Comparison of ENCODE assay signal across 27 cellular contexts in genomic region chr18:55106466-55106865, GRCh38.
"Had no signal": no experiment of that assay in that cellular context is flagged by ENCODE, and none has a peak within 500 bp of the region (broad histone marks: within the 10 kb centered on the region; RNA-seq: fewer than 3 reads in every experiment).

No MANE protein-coding gene starts in this region.

- H3K4me3 ChIP-seq: body of pancreas, breast epithelium, SJCRH30, SK-N-MC had no signal

- H3K9me3 Mint-ChIP-seq: activated CD4-positive, alpha-beta T cell treated with anti-CD3 and anti-CD28 coated beads, Interleukin-2, amount 10 ng/mL, durations not matched to agents 7 days and 5 days; activated naive CD4-positive, alpha-beta T cell treated with anti-CD3 and anti-CD28 coated beads, Interleukin-2, amount 50 U/mL, for 24 hours; activated T-cell treated with anti-CD3 and anti-CD28 coated beads, Interleukin-2, amount 50 U/mL, for 24 hours; activated T-helper 2 cell treated with anti-CD3 and anti-CD28 coated beads, Interferon-gamma antibody, Interleukin-2, Interleukin-4, amounts not matched to agents 10 μg/mL and 5 μg/mL and 100 μg/mL, durations not matched to agents 14 hours and 24 hours and 36 hours had no signal

- H3K36me3 Mint-ChIP-seq: activated naive CD4-positive, alpha-beta T cell treated with anti-CD3 and anti-CD28 coated beads, Interleukin-2, amount 50 U/mL, for 24 hours; activated naive CD8-positive, alpha-beta T cell treated with anti-CD3 and anti-CD28 coated beads, Interleukin-2, amount 10 ng/mL, durations not matched to agents 7 days and 5 days had no signal

- H3K36me3 ChIP-seq: breast epithelium, SJCRH30 had no signal

- H3K27ac ChIP-seq: body of pancreas, breast epithelium, SJCRH30, SK-N-MC had no signal

- H3K9me3 ChIP-seq: body of pancreas, breast epithelium, SJCRH30 had no signal

- H3K27me3 ChIP-seq: body of pancreas, breast epithelium, SJCRH30 had no signal

- H3K4me3 Mint-ChIP-seq: activated CD4-positive, alpha-beta T cell treated with anti-CD3 and anti-CD28 coated beads for 36 hours; activated CD4-positive, alpha-beta T cell treated with anti-CD3 and anti-CD28 coated beads, Interleukin-2, amount 10 ng/mL, durations not matched to agents 7 days and 5 days; activated CD8-positive, alpha-beta T cell treated with anti-CD3 and anti-CD28 coated beads, Interleukin-2, amount 10 ng/mL, durations not matched to agents 7 days and 5 days; activated naive CD4-positive, alpha-beta T cell treated with anti-CD3 and anti-CD28 coated beads, Interleukin-2, amount 50 U/mL, for 24 hours; activated naive CD8-positive, alpha-beta T cell treated with anti-CD3 and anti-CD28 coated beads, Interleukin-2, amount 10 ng/mL, durations not matched to agents 7 days and 5 days; activated T-cell treated with anti-CD3 and anti-CD28 coated beads, Interleukin-2, amount 50 U/mL, for 24 hours had no signal

- H3K4me1 Mint-ChIP-seq: activated CD4-positive, alpha-beta T cell treated with anti-CD3 and anti-CD28 coated beads for 36 hours; activated CD4-positive, alpha-beta T cell treated with anti-CD3 and anti-CD28 coated beads, Interleukin-2, amount 10 ng/mL, durations not matched to agents 7 days and 5 days; activated naive CD4-positive, alpha-beta T cell treated with anti-CD3 and anti-CD28 coated beads, Interleukin-2, amount 50 U/mL, for 24 hours; activated naive CD8-positive, alpha-beta T cell treated with anti-CD3 and anti-CD28 coated beads, Interleukin-2, amount 10 ng/mL, durations not matched to agents 7 days and 5 days had no signal

- DNase-seq: activated CD4-positive, alpha-beta T cell treated with anti-CD3 and anti-CD28 coated beads for 36 hours; activated CD4-positive, alpha-beta T cell treated with anti-CD3 and anti-CD28 coated beads, Interleukin-2, amount 10 ng/mL, durations not matched to agents 7 days and 5 days; activated CD4-positive, alpha-beta T cell treated with anti-CD3 and anti-CD28 coated beads, Interleukin-2, amount 50 U/mL, for 48 hours; activated CD8-positive, alpha-beta T cell treated with anti-CD3 and anti-CD28 coated beads, Interleukin-2, amount 10 ng/mL, durations not matched to agents 7 days and 5 days; activated gamma-delta T cell; activated naive CD4-positive, alpha-beta T cell treated with Interleukin-2 at 50 U/mL for 16 hours; activated naive CD8-positive, alpha-beta T cell treated with anti-CD3 and anti-CD28 coated beads, Interleukin-2, amount 10 ng/mL, durations not matched to agents 7 days and 5 days; activated T-cell treated with anti-CD3 and anti-CD28 coated beads, Interleukin-2, amount 50 U/mL, for 24 hours; amygdala; body of pancreas; Karpas-422; NCI-H1105; NCI-H1417 treated with DMSO at 0.1 percent for 48 hours; NCI-H187 treated with DMSO at 0.1 percent for 48 hours; NCI-H2081; NCI-H345; NCI-H524 treated with DMSO at 0.1 percent for 48 hours; NK-92 treated with Interleukin-12 subunit alpha and Interleukin-12 subunit beta, amount 100 ng/mL, for 24 hours; SHP77; SJCRH30; T1000 had no signal

- H3K27ac Mint-ChIP-seq: activated CD4-positive, alpha-beta T cell treated with anti-CD3 and anti-CD28 coated beads for 36 hours; activated CD4-positive, alpha-beta T cell treated with anti-CD3 and anti-CD28 coated beads, Interleukin-2, amount 10 ng/mL, durations not matched to agents 7 days and 5 days; activated CD8-positive, alpha-beta T cell treated with anti-CD3 and anti-CD28 coated beads, Interleukin-2, amount 10 ng/mL, durations not matched to agents 7 days and 5 days; activated naive CD4-positive, alpha-beta T cell treated with anti-CD3 and anti-CD28 coated beads, Interleukin-2, amount 50 U/mL, for 24 hours; activated naive CD8-positive, alpha-beta T cell treated with anti-CD3 and anti-CD28 coated beads, Interleukin-2, amount 10 ng/mL, durations not matched to agents 7 days and 5 days; activated T-cell treated with anti-CD3 and anti-CD28 coated beads, Interleukin-2, amount 50 U/mL, for 24 hours; activated T-helper 2 cell treated with anti-CD3 and anti-CD28 coated beads, Interferon-gamma antibody, Interleukin-2, Interleukin-4, amounts not matched to agents 10 μg/mL and 5 μg/mL and 100 μg/mL, durations not matched to agents 14 hours and 24 hours and 36 hours had no signal

- ATAC-seq: activated CD4-positive, alpha-beta T cell treated with anti-CD3 and anti-CD28 coated beads for 36 hours; activated CD4-positive, CD25-positive, alpha-beta regulatory T cell treated with anti-CD3 and anti-CD28 coated beads, Interleukin-2, amount 50 U/mL, for 24 hours; activated CD8-positive, alpha-beta T cell treated with anti-CD3 and anti-CD28 coated beads, Interleukin-2, amount 10 ng/mL, durations not matched to agents 7 days and 5 days; body of pancreas; Panc1 had no signal

- H3K27me3 Mint-ChIP-seq: activated CD4-positive, alpha-beta T cell treated with anti-CD3 and anti-CD28 coated beads, Interleukin-2, amount 10 ng/mL, durations not matched to agents 7 days and 5 days; activated naive CD8-positive, alpha-beta T cell treated with anti-CD3 and anti-CD28 coated beads, Interleukin-2, amount 10 ng/mL, durations not matched to agents 7 days and 5 days; activated T-cell treated with anti-CD3 and anti-CD28 coated beads, Interleukin-2, amount 50 U/mL, for 24 hours had no signal

- H3K4me1 ChIP-seq: body of pancreas, breast epithelium, SJCRH30 had no signal
